In genomic region chr15:67870868-67871408, GRCh38 we compare ENCODE assay signal across 33 cellular contexts. TPM values are rescaled to one million over a fixed set of nuclear protein-coding genes. Genes with fewer than 3 reads are reported as not detected.
"Had no signal": no experiment of that assay in that cellular context is flagged by ENCODE, and none has a peak within 500 bp of the region (broad histone marks: within the 10 kb centered on the region; RNA-seq: fewer than 3 reads in every experiment).

No MANE protein-coding gene starts in this region.

- H3K4me3 Mint-ChIP-seq: stimulated activated effector memory CD8-positive, alpha-beta T cell treated with anti-CD3 and anti-CD28 coated beads, Interleukin-12 subunit alpha, Interleukin-12 subunit beta, amount 100 ng/mL, for 72 hours; stimulated activated memory B cell treated with anti-CD40 and anti-IgM and Interleukin-4, amounts not matched to agents 10 μg/mL and 1 μg/mL and 100 μg/mL, for 72 hours; stimulated activated naive B cell treated with anti-CD40 and anti-IgM and Interleukin-4, amounts not matched to agents 10 μg/mL and 1 μg/mL and 100 μg/mL, for 72 hours; stimulated activated naive CD8-positive, alpha-beta T cell treated with anti-CD3 and anti-CD28 coated beads, Interleukin-15, amount 100 ng/mL, for 72 hours; stimulated activated naive CD8-positive, alpha-beta T cell treated with anti-CD3 and anti-CD28 coated beads, Interleukin-15, Interleukin-2, amounts not matched to agents 100 ng/mL and 50 ng/mL, for 24 hours; type B pancreatic cell had no signal

- ATAC-seq: stimulated activated effector memory CD8-positive, alpha-beta T cell treated with anti-CD3 and anti-CD28 coated beads, Interleukin-12 subunit alpha, Interleukin-12 subunit beta, amount 100 ng/mL, for 72 hours; stimulated activated memory B cell treated with anti-CD40 and anti-IgM and Interleukin-4, amounts not matched to agents 10 μg/mL and 1 μg/mL and 100 μg/mL, for 72 hours; stimulated activated naive B cell treated with anti-CD40 and anti-IgM and Interleukin-4, amounts not matched to agents 10 μg/mL and 1 μg/mL and 100 μg/mL, for 72 hours; stimulated activated naive CD8-positive, alpha-beta T cell treated with anti-CD3 and anti-CD28 coated beads, Interleukin-15, amount 100 ng/mL, for 72 hours; stimulated activated naive CD8-positive, alpha-beta T cell treated with anti-CD3 and anti-CD28 coated beads, Interleukin-15, Interleukin-2, amounts not matched to agents 100 U/mL and 50 U/mL, for 24 hours; upper lobe of right lung had no signal

- H3K4me1 ChIP-seq: stomach, suprapubic skin, testis, tibial artery, tibial nerve, transverse colon, upper lobe of left lung, upper lobe of right lung, uterus, vagina had no signal

- H3K36me3 Mint-ChIP-seq: stimulated activated effector memory CD8-positive, alpha-beta T cell treated with anti-CD3 and anti-CD28 coated beads, Interleukin-12 subunit alpha, Interleukin-12 subunit beta, amount 100 ng/mL, for 72 hours; type B pancreatic cell had no signal

- H3K9me3 ChIP-seq: suprapubic skin, testis, thyroid gland, transverse colon, upper lobe of right lung, uterus, vagina had no signal

- H3K27me3 Mint-ChIP-seq: type B pancreatic cell had no signal

- DNase-seq: stimulated activated CD4-positive, alpha-beta T cell treated with anti-CD3 and anti-CD28 coated beads, Interleukin-2, amount 100 ng/mL, for 48 hours; stimulated activated CD4-positive, alpha-beta T cell treated with anti-CD3 and anti-CD28 coated beads, Interleukin-4, amount 100 ng/mL, for 1 hour; stimulated activated CD4-positive, alpha-beta T cell treated with anti-CD3 and anti-CD28 coated beads, Interleukin-4, amount 100 ng/mL, for 24 hours; stimulated activated CD4-positive, alpha-beta T cell treated with anti-CD3 and anti-CD28 coated beads, Interleukin-4, amount 100 ng/mL, for 4 hours; stimulated activated CD8-positive, alpha-beta memory T cell treated with anti-CD3 and anti-CD28 coated beads, Interleukin-4, amount 100 ng/mL, for 48 hours; stimulated activated naive B cell treated with anti-CD40 and anti-IgM and Interleukin-4, amounts not matched to agents 10 μg/mL and 1 μg/mL and 100 μg/mL, for 72 hours; stimulated activated naive CD4-positive, alpha-beta T cell; stimulated activated naive CD4-positive, alpha-beta T cell treated with Interleukin-2 at 50 U/mL for 16 hours; stimulated activated naive CD8-positive, alpha-beta T cell treated with anti-CD3 and anti-CD28 coated beads, Interleukin-15, amount 100 ng/mL, for 72 hours; stimulated activated naive CD8-positive, alpha-beta T cell treated with anti-CD3 and anti-CD28 coated beads, Interleukin-15, Interleukin-2, amounts not matched to agents 100 U/mL and 50 U/mL, for 24 hours; stomach; substantia nigra; testis; thyroid gland; tibial artery; transverse colon; trophoblast cell; upper lobe of left lung; upper lobe of right lung; uterus had no signal

- H3K4me3 ChIP-seq: stomach, suprapubic skin, testis, thoracic aorta, thyroid gland, tibial artery, tibial nerve, transverse colon, upper lobe of left lung, upper lobe of right lung, uterus, vagina had no signal

- H3K27me3 ChIP-seq: stomach, suprapubic skin, testis, thyroid gland, tibial artery, tibial nerve, transverse colon, upper lobe of left lung, upper lobe of right lung, uterus, vagina had no signal

- H3K36me3 ChIP-seq: stomach, suprapubic skin, thoracic aorta, thyroid gland, tibial artery, tibial nerve, transverse colon, upper lobe of left lung, upper lobe of right lung, uterus, vagina had no signal

- H3K27ac ChIP-seq: stomach, suprapubic skin, testis, thoracic aorta, thyroid gland, tibial artery, tibial nerve, transverse colon, upper lobe of left lung, upper lobe of right lung, uterus, vagina had no signal

RNA-seq across cellular contexts. Expression of gene RNU6-1, which starts 31.1 kb away (rescaled TPM):
- total RNA-seq: stomach, subcutaneous adipose tissue, suprapubic skin, temporal lobe, testis, thoracic aorta, thyroid gland, tibial nerve, transverse colon, upper lobe of left lung, upper lobe of right lung, ureter, urinary bladder, uterus, vagina had no signal
- polyA plus RNA-seq: stomach, thymus, urinary bladder had no signal
